Comparison of ENCODE assay signal across 1 cellular context in the genomic region with DNA sequence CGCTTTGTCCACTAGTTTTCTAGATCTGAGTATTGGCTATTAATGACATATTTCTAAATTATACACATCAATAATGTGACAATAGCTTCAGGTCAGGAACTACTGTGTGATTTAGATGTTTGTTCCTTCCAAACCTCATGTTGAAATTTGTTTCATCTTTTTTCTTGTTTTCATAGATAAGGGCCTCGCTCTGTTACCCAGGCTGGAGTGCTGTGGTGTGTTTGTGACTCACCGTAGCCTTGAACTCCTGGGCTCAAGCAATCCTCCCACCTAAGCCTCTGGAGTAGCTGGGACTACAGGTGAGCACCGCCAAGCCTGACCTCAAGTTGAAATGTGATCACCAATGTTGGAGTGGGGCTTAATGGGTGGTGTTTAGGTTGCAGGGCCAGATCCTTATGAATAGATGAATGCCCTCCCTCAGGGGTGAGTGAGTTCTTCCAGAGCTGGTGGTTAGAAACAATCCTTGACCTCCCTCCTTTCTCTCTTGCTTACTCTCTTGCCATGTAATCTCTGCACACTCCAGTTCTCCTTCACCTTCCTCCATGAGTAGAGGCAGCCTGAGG.
TF ChIP-seq lines count a peak whose summit lies in the region.

No MANE protein-coding gene starts in this region.

TF ChIP-seq in HepG2, 621 proteins besides CTCF, POLR2A, EP300 and RAD21 (continued from another document and continues in another):
- no peak for TF ChIP-seq ELK4 (CRISPR knock-in tag; IDR thresholded peaks at IDR 0.05; ENCODE audit: borderline replicate concordance)
- peak; percentile 92 for TF ChIP-seq ZNF263 (CRISPR knock-in tag; IDR thresholded peaks at IDR 0.05)
- TF ChIP-seq KLF12 (CRISPR knock-in tag; IDR thresholded peaks at IDR 0.05; ENCODE audit: borderline replicate concordance), result no peak
- TF ChIP-seq HMGA1 (CRISPR knock-in tag; conservative IDR thresholded peaks at IDR 0.05), result no peak
- TF ChIP-seq ZNF124 (CRISPR knock-in tag; IDR thresholded peaks at IDR 0.05), result no peak
- no peak for TF ChIP-seq HNRNPL (IDR thresholded peaks at IDR 0.05; ENCODE audit: low read depth, low read length)
- TF ChIP-seq SALL1 (CRISPR knock-in tag; IDR thresholded peaks at IDR 0.05), result peak; percentile 100
- no peak; the same call in 1 of the 2 replicates for TF ChIP-seq ZNF746 (CRISPR knock-in tag; IDR thresholded peaks at IDR 0.05)
- TF ChIP-seq CEBPG (CRISPR knock-in tag; IDR thresholded peaks at IDR 0.05), result peak; percentile 75
- peak; percentile 79; the same call in 1 of the 2 replicates for TF ChIP-seq ZNF710 (CRISPR knock-in tag; IDR thresholded peaks at IDR 0.05; ENCODE audit: borderline replicate concordance)
- TF ChIP-seq HIVEP1 (CRISPR knock-in tag; IDR thresholded peaks at IDR 0.05), result peak; percentile 55; the same call in 1 of the 2 replicates
- peak; percentile 82; the same call in 1 of the 2 replicates for TF ChIP-seq KAT7 (CRISPR knock-in tag; IDR thresholded peaks at IDR 0.05; ENCODE audit: borderline replicate concordance)
- no peak for TF ChIP-seq PRDM4 (CRISPR knock-in tag; IDR thresholded peaks at IDR 0.05; ENCODE audit: borderline replicate concordance)
- peak; percentile 91 for TF ChIP-seq ISL2 (CRISPR knock-in tag; IDR thresholded peaks at IDR 0.05)
- TF ChIP-seq, protein P1, sequence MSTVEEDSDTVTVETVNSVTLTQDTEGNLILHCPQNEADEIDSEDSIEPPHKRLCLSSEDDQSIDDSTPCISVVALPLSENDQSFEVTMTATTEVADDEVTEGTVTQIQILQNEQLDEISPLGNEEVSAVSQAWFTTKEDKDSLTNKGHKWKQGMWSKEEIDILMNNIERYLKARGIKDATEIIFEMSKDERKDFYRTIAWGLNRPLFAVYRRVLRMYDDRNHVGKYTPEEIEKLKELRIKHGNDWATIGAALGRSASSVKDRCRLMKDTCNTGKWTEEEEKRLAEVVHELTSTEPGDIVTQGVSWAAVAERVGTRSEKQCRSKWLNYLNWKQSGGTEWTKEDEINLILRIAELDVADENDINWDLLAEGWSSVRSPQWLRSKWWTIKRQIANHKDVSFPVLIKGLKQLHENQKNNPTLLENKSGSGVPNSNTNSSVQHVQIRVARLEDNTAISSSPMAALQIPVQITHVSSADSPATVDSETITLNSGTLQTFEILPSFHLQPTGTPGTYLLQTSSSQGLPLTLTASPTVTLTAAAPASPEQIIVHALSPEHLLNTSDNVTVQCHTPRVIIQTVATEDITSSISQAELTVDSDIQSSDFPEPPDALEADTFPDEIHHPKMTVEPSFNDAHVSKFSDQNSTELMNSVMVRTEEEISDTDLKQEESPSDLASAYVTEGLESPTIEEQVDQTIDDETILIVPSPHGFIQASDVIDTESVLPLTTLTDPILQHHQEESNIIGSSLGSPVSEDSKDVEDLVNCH (CRISPR knock-in tag; IDR thresholded peaks at IDR 0.05), result no peak
- TF ChIP-seq SOX13 (IDR thresholded peaks at IDR 0.05), result peak; percentile 82
- TF ChIP-seq SOX13 (CRISPR knock-in tag; conservative IDR thresholded peaks at IDR 0.05 in 1 of 2, IDR thresholded peaks at IDR 0.05 in 1 of 2), result peak in 1 of 2 experiments; percentile 94; a peak in 2 of 4 replicates
- TF ChIP-seq ZFP36L2 (CRISPR knock-in tag; IDR thresholded peaks at IDR 0.05), result no peak
- no peak for TF ChIP-seq AGO1 (IDR thresholded peaks at IDR 0.05; ENCODE audit: low read depth, low read length, poor library complexity, severe bottlenecking)
- TF ChIP-seq SIX1 (CRISPR knock-in tag; IDR thresholded peaks at IDR 0.05; ENCODE audit: borderline replicate concordance), result peak; percentile 80
- peak; percentile 90 for TF ChIP-seq JUND (CRISPR knock-in tag; IDR thresholded peaks at IDR 0.05)
- 0 out of 2 replicates have a peak, but pooled peaks have one; percentile 85 for TF ChIP-seq ZNF772 (CRISPR knock-in tag; IDR thresholded peaks at IDR 0.05)
- peak; percentile 84 for TF ChIP-seq FOXA3 (CRISPR knock-in tag; IDR thresholded peaks at IDR 0.05)
- TF ChIP-seq MED8 (CRISPR knock-in tag; IDR thresholded peaks at IDR 0.05; ENCODE audit: insufficient replicate concordance), result no peak
- TF ChIP-seq ZFP82 (CRISPR knock-in tag; IDR thresholded peaks at IDR 0.05; ENCODE audit: borderline replicate concordance), result no peak
- TF ChIP-seq DNMT1 (CRISPR knock-in tag; IDR thresholded peaks at IDR 0.05), result no peak
- TF ChIP-seq ZNF616 (CRISPR knock-in tag; IDR thresholded peaks at IDR 0.05; ENCODE audit: low read depth), result no peak
- TF ChIP-seq ZNF629 (CRISPR knock-in tag; conservative IDR thresholded peaks at IDR 0.05), result no peak; the same call in 1 of the 2 replicates
- TF ChIP-seq, protein P2, sequence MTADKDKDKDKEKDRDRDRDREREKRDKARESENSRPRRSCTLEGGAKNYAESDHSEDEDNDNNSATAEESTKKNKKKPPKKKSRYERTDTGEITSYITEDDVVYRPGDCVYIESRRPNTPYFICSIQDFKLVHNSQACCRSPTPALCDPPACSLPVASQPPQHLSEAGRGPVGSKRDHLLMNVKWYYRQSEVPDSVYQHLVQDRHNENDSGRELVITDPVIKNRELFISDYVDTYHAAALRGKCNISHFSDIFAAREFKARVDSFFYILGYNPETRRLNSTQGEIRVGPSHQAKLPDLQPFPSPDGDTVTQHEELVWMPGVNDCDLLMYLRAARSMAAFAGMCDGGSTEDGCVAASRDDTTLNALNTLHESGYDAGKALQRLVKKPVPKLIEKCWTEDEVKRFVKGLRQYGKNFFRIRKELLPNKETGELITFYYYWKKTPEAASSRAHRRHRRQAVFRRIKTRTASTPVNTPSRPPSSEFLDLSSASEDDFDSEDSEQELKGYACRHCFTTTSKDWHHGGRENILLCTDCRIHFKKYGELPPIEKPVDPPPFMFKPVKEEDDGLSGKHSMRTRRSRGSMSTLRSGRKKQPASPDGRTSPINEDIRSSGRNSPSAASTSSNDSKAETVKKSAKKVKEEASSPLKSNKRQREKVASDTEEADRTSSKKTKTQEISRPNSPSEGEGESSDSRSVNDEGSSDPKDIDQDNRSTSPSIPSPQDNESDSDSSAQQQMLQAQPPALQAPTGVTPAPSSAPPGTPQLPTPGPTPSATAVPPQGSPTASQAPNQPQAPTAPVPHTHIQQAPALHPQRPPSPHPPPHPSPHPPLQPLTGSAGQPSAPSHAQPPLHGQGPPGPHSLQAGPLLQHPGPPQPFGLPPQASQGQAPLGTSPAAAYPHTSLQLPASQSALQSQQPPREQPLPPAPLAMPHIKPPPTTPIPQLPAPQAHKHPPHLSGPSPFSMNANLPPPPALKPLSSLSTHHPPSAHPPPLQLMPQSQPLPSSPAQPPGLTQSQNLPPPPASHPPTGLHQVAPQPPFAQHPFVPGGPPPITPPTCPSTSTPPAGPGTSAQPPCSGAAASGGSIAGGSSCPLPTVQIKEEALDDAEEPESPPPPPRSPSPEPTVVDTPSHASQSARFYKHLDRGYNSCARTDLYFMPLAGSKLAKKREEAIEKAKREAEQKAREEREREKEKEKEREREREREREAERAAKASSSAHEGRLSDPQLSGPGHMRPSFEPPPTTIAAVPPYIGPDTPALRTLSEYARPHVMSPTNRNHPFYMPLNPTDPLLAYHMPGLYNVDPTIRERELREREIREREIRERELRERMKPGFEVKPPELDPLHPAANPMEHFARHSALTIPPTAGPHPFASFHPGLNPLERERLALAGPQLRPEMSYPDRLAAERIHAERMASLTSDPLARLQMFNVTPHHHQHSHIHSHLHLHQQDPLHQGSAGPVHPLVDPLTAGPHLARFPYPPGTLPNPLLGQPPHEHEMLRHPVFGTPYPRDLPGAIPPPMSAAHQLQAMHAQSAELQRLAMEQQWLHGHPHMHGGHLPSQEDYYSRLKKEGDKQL (CRISPR knock-in tag; IDR thresholded peaks at IDR 0.05; ENCODE audit: low read depth), result peak; percentile 73; the same call in 1 of the 2 replicates
- TF ChIP-seq ZFP91 (CRISPR knock-in tag; IDR thresholded peaks at IDR 0.05; ENCODE audit: borderline replicate concordance), result no peak
- TF ChIP-seq ZBTB7B (CRISPR knock-in tag; IDR thresholded peaks at IDR 0.05), result peak; percentile 16; the same call in 1 of the 2 replicates
- no peak for TF ChIP-seq ESRRA (CRISPR knock-in tag; IDR thresholded peaks at IDR 0.05; ENCODE audit: low read depth)
- peak; percentile 89 for TF ChIP-seq ZNF609 (CRISPR knock-in tag; IDR thresholded peaks at IDR 0.05; ENCODE audit: borderline replicate concordance)
- TF ChIP-seq, protein P3, sequence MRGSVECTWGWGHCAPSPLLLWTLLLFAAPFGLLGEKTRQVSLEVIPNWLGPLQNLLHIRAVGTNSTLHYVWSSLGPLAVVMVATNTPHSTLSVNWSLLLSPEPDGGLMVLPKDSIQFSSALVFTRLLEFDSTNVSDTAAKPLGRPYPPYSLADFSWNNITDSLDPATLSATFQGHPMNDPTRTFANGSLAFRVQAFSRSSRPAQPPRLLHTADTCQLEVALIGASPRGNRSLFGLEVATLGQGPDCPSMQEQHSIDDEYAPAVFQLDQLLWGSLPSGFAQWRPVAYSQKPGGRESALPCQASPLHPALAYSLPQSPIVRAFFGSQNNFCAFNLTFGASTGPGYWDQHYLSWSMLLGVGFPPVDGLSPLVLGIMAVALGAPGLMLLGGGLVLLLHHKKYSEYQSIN (CRISPR knock-in tag; IDR thresholded peaks at IDR 0.05; ENCODE audit: borderline replicate concordance), result no peak
- TF ChIP-seq WIZ (CRISPR knock-in tag; IDR thresholded peaks at IDR 0.05), result no peak
